ENCODE assay signal across 2 cellular contexts in genomic region chr19:4845975-4846374, GRCh38. TPM values are rescaled to one million over a fixed set of nuclear protein-coding genes. Genes with fewer than 3 reads are reported as not detected.
"Had no signal": no experiment of that assay in that cellular context is flagged by ENCODE, and none has a peak within 500 bp of the region (broad histone marks: within the 10 kb centered on the region; RNA-seq: fewer than 3 reads in every experiment).

No MANE protein-coding gene starts in this region.

RNA-seq across cellular contexts. Expression of gene ARRDC5, which starts 56.7 kb away (rescaled TPM):
- total RNA-seq: progenitor cell of endocrine pancreas, temporal lobe had no signal
